17 cellular contexts compared by ENCODE assay signal in genomic region chr1:54094001-54094729, GRCh38. TPM values are rescaled to one million over a fixed set of nuclear protein-coding genes. Genes with fewer than 3 reads are reported as not detected.
"Had no signal": no experiment of that assay in that cellular context is flagged by ENCODE, and none has a peak within 500 bp of the region (broad histone marks: within the 10 kb centered on the region; RNA-seq: fewer than 3 reads in every experiment).

No MANE protein-coding gene starts in this region.

- H3K4me3 Mint-ChIP-seq: activated B cell treated with CpG ODN at 0.5 μM for 24 hours; activated CD4-positive, alpha-beta T cell treated with anti-CD3 and anti-CD28 coated beads, Interleukin-2, amount 10 ng/mL, durations not matched to agents 24 days and 14 days; activated T-helper 1 cell treated with anti-CD3 and anti-CD28 coated beads, Interleukin-12 subunit alpha, Interleukin-12 subunit beta, Interleukin-2, Interleukin-4 antibody, amounts not matched to agents 30 ng/mL and 10 ng/mL and 1 ng/mL, durations not matched to agents 14 hours and 24 hours and 36 hours; endodermal cell; stimulated activated memory B cell treated with anti-CD40 and anti-IgM and Interleukin-4, amounts not matched to agents 10 μg/mL and 1 μg/mL and 100 μg/mL, for 72 hours; T-helper 1 cell treated with Interleukin-12 subunit alpha and Interleukin-12 subunit beta and Interleukin-4 antibody, amounts not matched to agents 30 μg/mL and 1 μg/mL, for 36 hours; type B pancreatic cell had no signal

- H3K4me1 Mint-ChIP-seq: activated B cell treated with CpG ODN at 0.5 μM for 24 hours; stimulated activated memory B cell treated with anti-CD40 and anti-IgM and Interleukin-4, amounts not matched to agents 10 μg/mL and 1 μg/mL and 100 μg/mL, for 72 hours had no signal

- H3K27ac Mint-ChIP-seq: activated B cell treated with CpG ODN at 0.5 μM for 24 hours; activated CD4-positive, alpha-beta T cell treated with anti-CD3 and anti-CD28 coated beads, Interleukin-2, amount 10 ng/mL, durations not matched to agents 24 days and 14 days; activated T-helper 1 cell treated with anti-CD3 and anti-CD28 coated beads, Interleukin-12 subunit alpha, Interleukin-12 subunit beta, Interleukin-2, Interleukin-4 antibody, amounts not matched to agents 30 ng/mL and 10 ng/mL and 1 ng/mL, durations not matched to agents 14 hours and 24 hours and 36 hours; endodermal cell; stimulated activated memory B cell treated with anti-CD40 and anti-IgM and Interleukin-4, amounts not matched to agents 10 μg/mL and 1 μg/mL and 100 μg/mL, for 72 hours; T-helper 1 cell treated with Interleukin-12 subunit alpha and Interleukin-12 subunit beta and Interleukin-4 antibody, amounts not matched to agents 30 μg/mL and 1 μg/mL, for 36 hours; type B pancreatic cell had no signal

- H2AFZ ChIP-seq: parathyroid adenoma had no signal

- H3K4me1 ChIP-seq: parathyroid adenoma had no signal

- H3K9me3 ChIP-seq: left ventricle myocardium inferior had no signal

- H3K4me3 ChIP-seq: left ventricle myocardium inferior, skin epidermis had no signal

- ATAC-seq: stimulated activated memory B cell treated with anti-CD40 and anti-IgM and Interleukin-4, amounts not matched to agents 10 μg/mL and 1 μg/mL and 100 μg/mL, for 72 hours had no signal

- H3K9ac ChIP-seq: parathyroid adenoma had no signal

- H3K9me3 Mint-ChIP-seq: activated B cell treated with CpG ODN at 0.5 μM for 24 hours; activated CD4-positive, alpha-beta T cell treated with anti-CD3 and anti-CD28 coated beads, Interleukin-2, amount 10 ng/mL, durations not matched to agents 24 days and 14 days; activated T-helper 1 cell treated with anti-CD3 and anti-CD28 coated beads, Interleukin-12 subunit alpha, Interleukin-12 subunit beta, Interleukin-2, Interleukin-4 antibody, amounts not matched to agents 30 ng/mL and 10 ng/mL and 1 ng/mL, durations not matched to agents 14 hours and 24 hours and 36 hours; endodermal cell; stimulated activated memory B cell treated with anti-CD40 and anti-IgM and Interleukin-4, amounts not matched to agents 10 μg/mL and 1 μg/mL and 100 μg/mL, for 72 hours; T-helper 1 cell treated with Interleukin-12 subunit alpha and Interleukin-12 subunit beta and Interleukin-4 antibody, amounts not matched to agents 30 μg/mL and 1 μg/mL, for 36 hours; type B pancreatic cell had no signal

- H3K27me3 Mint-ChIP-seq: activated B cell treated with CpG ODN at 0.5 μM for 24 hours; activated CD4-positive, alpha-beta T cell treated with anti-CD3 and anti-CD28 coated beads, Interleukin-2, amount 10 ng/mL, durations not matched to agents 24 days and 14 days; stimulated activated memory B cell treated with anti-CD40 and anti-IgM and Interleukin-4, amounts not matched to agents 10 μg/mL and 1 μg/mL and 100 μg/mL, for 72 hours; type B pancreatic cell had no signal

- H3K79me2 ChIP-seq: parathyroid adenoma had no signal

- H3K27ac ChIP-seq: left ventricle myocardium inferior, parathyroid adenoma, skin epidermis had no signal

- H3K36me3 Mint-ChIP-seq: type B pancreatic cell had no signal

- DNase-seq: activated B cell treated with CpG ODN at 0.5 μM for 24 hours; activated CD4-positive, alpha-beta T cell treated with anti-CD3 and anti-CD28 coated beads, Interleukin-2, amount 10 ng/mL, durations not matched to agents 24 days and 14 days; activated naive CD4-positive, alpha-beta T cell; caudate nucleus; dermis blood vessel endothelial cell; endodermal cell; erythroblast; left ventricle myocardium inferior; mesendoderm had no signal

RNA-seq across cellular contexts. Expression of gene CDCP2, which starts 58.6 kb away (rescaled TPM):
- total RNA-seq: activated B cell treated with CpG ODN at 0.5 μM for 24 hours; activated CD4-positive, alpha-beta T cell treated with anti-CD3 and anti-CD28 coated beads, Interleukin-2, amount 10 ng/mL, durations not matched to agents 24 days and 14 days; activated T-helper 1 cell treated with anti-CD3 and anti-CD28 coated beads, Interleukin-12 subunit alpha, Interleukin-12 subunit beta, Interleukin-2, Interleukin-4 antibody, amounts not matched to agents 30 ng/mL and 10 ng/mL and 1 ng/mL, durations not matched to agents 14 hours and 24 hours and 36 hours; endodermal cell; glomerular endothelial cell; left ventricle myocardium inferior; myocyte had no signal
